ENCODE assay signal across 15 cellular contexts in the genomic region with DNA sequence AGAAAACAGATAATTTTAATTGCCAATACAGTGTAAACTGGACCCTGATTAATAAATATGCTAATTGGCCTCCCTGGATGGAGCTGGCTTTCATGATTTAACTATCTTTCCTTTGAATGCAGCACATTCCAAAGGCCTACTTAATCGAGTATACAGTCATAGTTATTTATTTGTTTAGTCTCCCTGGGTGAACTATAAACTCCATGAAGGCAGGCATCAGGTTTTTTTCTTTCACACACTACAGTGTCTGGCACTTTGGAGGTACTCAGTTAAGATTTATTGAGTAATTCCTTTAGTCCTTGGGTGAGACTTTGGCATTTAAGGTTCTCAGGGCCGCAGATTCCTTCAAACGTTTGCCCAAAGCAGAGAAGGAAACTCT. TPM values are rescaled to one million over a fixed set of nuclear protein-coding genes. Genes with fewer than 3 reads are reported as not detected.
DNase-seq lines count a peak whose midpoint lies in the region; ATAC-seq and TF ChIP-seq lines count a peak whose summit lies in the region.
"Had no signal": no experiment of that assay in that cellular context is flagged by ENCODE, and none has a peak within 500 bp of the region (broad histone marks: within the 10 kb centered on the region; RNA-seq: fewer than 3 reads in every experiment).

No MANE protein-coding gene starts in this region.

- no peaks in the 10 kb centered on the region for H3K36me3 Mint-ChIP-seq in mesothelial cell of epicardium

- H3K4me3 ChIP-seq in Peyer's patch (no peak overlapping the region), colonic mucosa (no peak overlapping the region)

- TF ChIP-seq CTCF in Peyer's patch (IDR thresholded peaks at IDR 0.05) (no peak), colonic mucosa (IDR thresholded peaks at IDR 0.05) (no peak), mesothelial cell of epicardium (IDR thresholded peaks at IDR 0.05; ENCODE audit: unreplicated experiment) (no peak)

- ATAC-seq in HG03097 (IDR thresholded peaks at IDR 0.05; ENCODE audit: low FRiP score, unreplicated experiment), result no peak
- ATAC-seq: activated CD4-positive, CD25-positive, alpha-beta regulatory T cell treated with anti-CD3 and anti-CD28 coated beads, Interleukin-2, amount 50 U/mL, for 24 hours; foreskin keratinocyte had no signal

- H3K27ac Mint-ChIP-seq in mesothelial cell of epicardium, result peak overlapping the region; percentile 87
- H3K27ac Mint-ChIP-seq: CD14-positive monocyte had no signal

- H3K9me3 Mint-ChIP-seq in mesothelial cell of epicardium, result no peaks in the 10 kb centered on the region
- H3K9me3 Mint-ChIP-seq: CD14-positive monocyte; central memory CD8-positive, alpha-beta T cell had no signal

- intact Hi-C loops in colonic mucosa (cut with DNase I), result no loop called here

- no peak overlapping the region for H3K9ac ChIP-seq in colonic mucosa (ENCODE audit: low read depth in 2 of 2, low read length in 2 of 2)

- TF ChIP-seq POLR2A in Peyer's patch (IDR thresholded peaks at IDR 0.05), result no peak

- H3K9me3 ChIP-seq in Peyer's patch (no peaks in the 10 kb centered on the region), colonic mucosa (no peaks in the 10 kb centered on the region)

- H3K36me3 ChIP-seq in Peyer's patch (no peaks in the 10 kb centered on the region), colonic mucosa (no peaks in the 10 kb centered on the region)

- H3K27ac ChIP-seq in Peyer's patch (peak overlapping the region; percentile 2 to 68 (median 52)), colonic mucosa (peak overlapping the region; percentile 69), temporal lobe (ENCODE audit: low read depth, low read length) (peak overlapping the region; percentile 48)
- H3K27ac ChIP-seq: foreskin keratinocyte had no signal

- H3K4me1 Mint-ChIP-seq in mesothelial cell of epicardium, result peaks cover 14% of the 10 kb centered on the region
- H3K4me1 Mint-ChIP-seq: central memory CD8-positive, alpha-beta T cell had no signal

- no peak overlapping the region for H3K4me3 Mint-ChIP-seq in mesothelial cell of epicardium
- H3K4me3 Mint-ChIP-seq: CD14-positive monocyte; central memory CD8-positive, alpha-beta T cell had no signal

- DNase-seq in Peyer's patch (no peak), colonic mucosa (no peak), mesothelial cell of epicardium (ENCODE audit: low spot score in 2 of 2, unreplicated experiment in 2 of 2) (no peak), NCI-H345 (lab: John Stamatoyannopoulos, UW) (no peak), NCI-H2081 treated with DMSO at 0.1 percent for 48 hours (lab: John Stamatoyannopoulos, UW) (no peak)
- no peak for DNase-seq in activated CD4-positive, CD25-positive, alpha-beta regulatory T cell treated with anti-CD3 and anti-CD28 coated beads, Interleukin-2, amount 50 U/mL, for 72 hours
- DNase-seq: GF-D8, MM.1S, NCI-H524 had no signal

- H3K27me3 ChIP-seq in Peyer's patch (no peaks in the 10 kb centered on the region), colonic mucosa (no peaks in the 10 kb centered on the region)
- H3K27me3 ChIP-seq: foreskin keratinocyte had no signal

- H3K4me1 ChIP-seq in Peyer's patch (peaks cover 0 to 15% (median 2%) of the 10 kb centered on the region in 4 donors), colonic mucosa (peaks cover 6% of the 10 kb centered on the region)

- no peaks in the 10 kb centered on the region for H3K27me3 Mint-ChIP-seq in mesothelial cell of epicardium (ENCODE audit: low read depth)

RNA-seq across cellular contexts. Expression of a gene that starts 20.4 kb away (rescaled TPM):
- 10 to 100 TPM in 1 of 4 donors, 1 to 10 TPM in 3; 3.0 to 17.3 (median 5.5) TPM for total RNA-seq in Peyer's patch
- total RNA-seq in colonic mucosa, result 1 to 10 TPM; 4.7 to 8.6 TPM
- 33.5 to 36.1 TPM (median 34.5 TPM) in 3 replicates for total RNA-seq in mesothelial cell of epicardium
- total RNA-seq in temporal lobe, result 45.2 TPM
